Comparison of ENCODE assay signal across 8 cellular contexts in genomic region chr12:124862768-124863408, GRCh38. TPM values are rescaled to one million over a fixed set of nuclear protein-coding genes. Genes with fewer than 3 reads are reported as not detected.
DNase-seq lines count a peak whose midpoint lies in the region; ATAC-seq and TF ChIP-seq lines count a peak whose summit lies in the region.

No MANE protein-coding gene starts in this region.

- CTCF ChIA-PET in HEK293T (lab: Yijun Ruan, JAX) = no interaction called here

- H3K4me3 ChIP-seq in NB4 (ENCODE audit: low read depth, low read length) = peak overlapping the region; percentile 92

- DNase-seq in NCI-H146 (lab: John Stamatoyannopoulos, UW) (peak; percentile 32), NCI-H146 treated with DMSO at 0.1 percent for 48 hours (lab: John Stamatoyannopoulos, UW; ENCODE audit: unreplicated experiment) (no peak), HEK293T (ENCODE audit: extremely low spot score) (no peak), NB4 (ENCODE audit: low read depth) (peak; percentile 68), amygdala (lab: John Stamatoyannopoulos, UW) (peak in 38 of 56 donors; percentile 18 to 68 (median 46)), hypothalamus (lab: John Stamatoyannopoulos, UW) (peak in 36 of 51 donors; percentile 22 to 74 (median 44)), sciatic nerve (ENCODE audit: low spot score) (no peak), GOT3 (lab: John Stamatoyannopoulos, UW) (no peak)

- POLR2A ChIA-PET in HEK293T (lab: Yijun Ruan, JAX) = interaction anchor here (2.4 kb wide), 1 partner anchor 52 kb away, joined by 5 read pairs; the partner anchor contains the start of gene UBC

- no peak for TF ChIP-seq CTCF in NB4 (IDR thresholded peaks at IDR 0.05; ENCODE audit: low read depth, low read length)

- intact Hi-C loops in sciatic nerve (cut with DNase I) = no loop called here

- no peak for TF ChIP-seq POLR2A in NB4 (IDR thresholded peaks at IDR 0.05; ENCODE audit: extremely low read depth, insufficient read length)

- peak; percentile 2 for ATAC-seq in sciatic nerve

TF ChIP-seq in HEK293T, 16 proteins besides CTCF, POLR2A, EP300 and RAD21:
- TF ChIP-seq L3MBTL2 (conservative IDR thresholded peaks at IDR 0.05) = peak; percentile 8; the same call in 1 of the 2 replicates
- no peak for TF ChIP-seq FOXK2 (IDR thresholded peaks at IDR 0.05)

RNA-seq across cellular contexts. Expression of gene SCARB1, which starts 0.8 kb away (rescaled TPM):
- total RNA-seq in sciatic nerve = 69.2 TPM

RNA-seq across cellular contexts. Expression of gene UBC, which starts 51.6 kb away (rescaled TPM):
- 979 TPM for total RNA-seq in sciatic nerve

Comparison
In these comparisons a context has a peak if more than half of its experiments do, and no peak if none do; other contexts are left out.
1. DNase-seq: peak in NCI-H146 (single experiment), NB4 (single experiment), amygdala (38 of 56) and hypothalamus (36 of 51); none in NCI-H146 treated with DMSO at 0.1 percent for 48 hours (single experiment), HEK293T (single experiment), sciatic nerve (single experiment) and GOT3 (single experiment).